Comparison of ENCODE assay signal across 21 cellular contexts in the genomic region with DNA sequence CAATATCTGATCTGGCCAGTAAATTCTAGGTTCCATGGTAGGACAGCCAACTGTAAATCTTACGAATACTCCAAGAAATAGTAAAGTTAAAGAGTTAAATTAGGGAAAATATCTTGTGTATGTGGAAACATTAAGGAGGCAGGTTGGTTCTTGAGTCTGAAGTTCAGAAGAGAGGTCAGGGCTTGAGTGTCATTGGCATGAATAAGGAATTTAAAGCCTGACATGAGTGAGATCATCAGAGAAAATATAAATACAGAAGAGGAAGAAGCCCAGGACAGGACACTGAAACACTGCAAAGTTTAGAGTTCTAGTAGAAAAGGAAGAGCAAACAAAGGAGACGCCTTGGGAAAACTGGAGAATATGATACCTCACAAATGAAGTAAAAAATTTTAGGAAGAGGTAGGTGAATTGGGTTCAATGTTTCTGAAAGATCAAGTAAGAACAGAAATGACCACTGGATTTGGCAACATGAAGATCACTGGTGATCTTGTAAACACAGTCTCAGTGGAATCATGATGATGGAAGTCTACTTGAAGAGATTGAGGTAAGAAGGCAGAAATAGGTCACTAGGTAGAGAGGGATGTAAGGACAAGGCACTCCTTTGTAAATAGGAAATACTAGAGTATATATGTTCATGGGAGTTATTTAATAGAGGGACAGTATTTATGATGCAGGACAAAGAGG.
"Had no signal": no experiment of that assay in that cellular context is flagged by ENCODE, and none has a peak within 500 bp of the region (broad histone marks: within the 10 kb centered on the region; RNA-seq: fewer than 3 reads in every experiment).

No MANE protein-coding gene starts in this region.

- H3K4me2 ChIP-seq: hepatocyte had no signal

- H3K9me3 ChIP-seq: ascending aorta, esophagus muscularis mucosa, lower lobe of right lung, neutrophil, sigmoid colon, thoracic aorta, upper lobe of left lung had no signal

- H3K4me1 ChIP-seq: parathyroid adenoma had no signal

- H3K9ac ChIP-seq: parathyroid adenoma had no signal

- DNase-seq: activated CD4-positive, alpha-beta T cell treated with anti-CD3 and anti-CD28 coated beads, Interleukin-2, amount 50 U/mL, for 1 hour; activated CD4-positive, CD25-positive, alpha-beta regulatory T cell treated with anti-CD3 and anti-CD28 coated beads, Interleukin-2, amount 50 U/mL, for 72 hours; activated CD8-positive, alpha-beta memory T cell treated with anti-CD3 and anti-CD28 coated beads for 24 hours; activated CD8-positive, alpha-beta memory T cell treated with anti-CD3 and anti-CD28 coated beads, Interleukin-2, amount 50 U/mL, for 48 hours; activated effector memory CD4-positive, alpha-beta T cell treated with anti-CD3 and anti-CD28 coated beads, Interleukin-2, amount 50 U/mL, for 16 hours; activated naive CD4-positive, alpha-beta T cell treated with anti-CD3 and anti-CD28 coated beads, Interleukin-2, amount 50 U/mL, for 16 hours; activated T-cell treated with anti-CD3 and anti-CD28 coated beads, Interleukin-2, amount 50 U/mL, for 72 hours; cerebellar nuclear complex; effector CD4-positive, alpha-beta T cell; lower lobe of right lung; sigmoid colon; stimulated activated naive B cell treated with anti-CD40 and anti-IgM and Interleukin-4, amounts not matched to agents 10 μg/mL and 1 μg/mL and 100 μg/mL, for 72 hours; T1000; upper lobe of left lung had no signal

- H3K79me2 ChIP-seq: hepatocyte, parathyroid adenoma had no signal

- H3K27me3 ChIP-seq: ascending aorta, esophagus muscularis mucosa, hepatocyte, neutrophil, sigmoid colon, upper lobe of left lung had no signal

- H3K27ac ChIP-seq: ascending aorta, esophagus muscularis mucosa, hepatocyte, lower lobe of right lung, neutrophil, parathyroid adenoma, sigmoid colon, thoracic aorta, upper lobe of left lung, VCaP had no signal

- H3K36me3 ChIP-seq: ascending aorta, esophagus muscularis mucosa, lower lobe of right lung, neutrophil, sigmoid colon, thoracic aorta, upper lobe of left lung had no signal

- H2AFZ ChIP-seq: hepatocyte, parathyroid adenoma had no signal

- H3K4me3 ChIP-seq: ascending aorta, esophagus muscularis mucosa, hepatocyte, lower lobe of right lung, sigmoid colon, thoracic aorta, upper lobe of left lung had no signal
